ENCODE assay signal across 23 cellular contexts in genomic region chr6:132952468-132952867, GRCh38.
"Had no signal": no experiment of that assay in that cellular context is flagged by ENCODE, and none has a peak within 500 bp of the region (broad histone marks: within the 10 kb centered on the region; RNA-seq: fewer than 3 reads in every experiment).

No MANE protein-coding gene starts in this region.

- H3K4me3 Mint-ChIP-seq: activated B cell treated with CpG ODN at 0.5 μM for 24 hours; activated CD4-positive, alpha-beta T cell treated with anti-CD3 and anti-CD28 coated beads, Interleukin-2, amount 10 ng/mL, durations not matched to agents 7 days and 5 days; activated CD8-positive, alpha-beta T cell treated with anti-CD3 and anti-CD28 coated beads, Interleukin-2, amount 10 ng/mL, durations not matched to agents 7 days and 5 days; activated T-cell treated with anti-CD3 and anti-CD28 coated beads, Interleukin-2, amount 50 U/mL, for 24 hours; nephron progenitor cell; T-helper 2 cell treated with Interferon-gamma antibody and Interleukin-4, amounts not matched to agents 5 μg/mL and 100 μg/mL, for 36 hours had no signal

- ATAC-seq: activated CD8-positive, alpha-beta T cell treated with anti-CD3 and anti-CD28 coated beads, Interleukin-2, amount 10 ng/mL, durations not matched to agents 7 days and 5 days; esophagus mucosa; foreskin keratinocyte; left colon; lower lobe of right lung had no signal

- H3K4me3 ChIP-seq: ascending aorta, lower lobe of right lung, thyroid gland had no signal

- H3K9me3 ChIP-seq: ascending aorta, lower lobe of right lung, thyroid gland had no signal

- H3K4me1 Mint-ChIP-seq: activated B cell treated with CpG ODN at 0.5 μM for 24 hours; activated CD4-positive, alpha-beta T cell treated with anti-CD3 and anti-CD28 coated beads, Interleukin-2, amount 10 ng/mL, durations not matched to agents 7 days and 5 days had no signal

- H3K4me1 ChIP-seq: ascending aorta, foreskin keratinocyte, lower lobe of right lung, thyroid gland had no signal

- H3K27me3 ChIP-seq: ascending aorta, foreskin keratinocyte, thyroid gland had no signal

- H3K27ac ChIP-seq: ascending aorta, foreskin keratinocyte, lower lobe of right lung, thyroid gland had no signal

- DNase-seq: activated B cell treated with CpG ODN at 0.5 μM for 24 hours; activated CD4-positive, alpha-beta T cell treated with anti-CD3 and anti-CD28 coated beads, Interleukin-2, amount 10 ng/mL, durations not matched to agents 7 days and 5 days; activated CD8-positive, alpha-beta T cell treated with anti-CD3 and anti-CD28 coated beads, Interleukin-2, amount 10 ng/mL, durations not matched to agents 7 days and 5 days; activated effector memory CD4-positive, alpha-beta T cell treated with Interleukin-2 at 50 U/mL for 16 hours; activated naive CD4-positive, alpha-beta T cell treated with anti-CD3 and anti-CD28 coated beads, Interleukin-2, amount 50 U/mL, for 16 hours; activated T-cell treated with anti-CD3 and anti-CD28 coated beads, Interleukin-2, amount 50 U/mL, for 24 hours; effector CD4-positive, alpha-beta T cell; foreskin keratinocyte; hippocampal formation; islet precursor cell; left colon; lower lobe of right lung; nephron progenitor cell; nucleus accumbens; stimulated activated CD4-positive, alpha-beta T cell treated with anti-CD3 and anti-CD28 coated beads, Interleukin-12 subunit alpha, Interleukin-12 subunit beta, amount 100 ng/mL, for 4 hours; stimulated activated CD4-positive, alpha-beta T cell treated with anti-CD3 and anti-CD28 coated beads, Interleukin-1b, Interleukin-23, amount 100 ng/mL, for 48 hours; stimulated activated CD8-positive, alpha-beta memory T cell treated with anti-CD3 and anti-CD28 coated beads, Interleukin-4, amount 100 ng/mL, for 48 hours; stimulated activated naive CD4-positive, alpha-beta T cell treated with Interleukin-2 at 50 U/mL for 16 hours; thyroid gland had no signal

- H3K27ac Mint-ChIP-seq: activated B cell treated with CpG ODN at 0.5 μM for 24 hours; activated CD4-positive, alpha-beta T cell treated with anti-CD3 and anti-CD28 coated beads, Interleukin-2, amount 10 ng/mL, durations not matched to agents 7 days and 5 days; activated CD8-positive, alpha-beta T cell treated with anti-CD3 and anti-CD28 coated beads, Interleukin-2, amount 10 ng/mL, durations not matched to agents 7 days and 5 days; activated T-cell treated with anti-CD3 and anti-CD28 coated beads, Interleukin-2, amount 50 U/mL, for 24 hours; nephron progenitor cell; T-helper 2 cell treated with Interferon-gamma antibody and Interleukin-4, amounts not matched to agents 5 μg/mL and 100 μg/mL, for 36 hours had no signal

- H3K36me3 ChIP-seq: ascending aorta, lower lobe of right lung, thyroid gland had no signal

- H3K9me3 Mint-ChIP-seq: activated B cell treated with CpG ODN at 0.5 μM for 24 hours; activated CD4-positive, alpha-beta T cell treated with anti-CD3 and anti-CD28 coated beads, Interleukin-2, amount 10 ng/mL, durations not matched to agents 7 days and 5 days; activated T-cell treated with anti-CD3 and anti-CD28 coated beads, Interleukin-2, amount 50 U/mL, for 24 hours; nephron progenitor cell; T-helper 2 cell treated with Interferon-gamma antibody and Interleukin-4, amounts not matched to agents 5 μg/mL and 100 μg/mL, for 36 hours had no signal

- FAIRE-seq: TTC549 had no signal
